21 cellular contexts compared by ENCODE assay signal in the genomic region with DNA sequence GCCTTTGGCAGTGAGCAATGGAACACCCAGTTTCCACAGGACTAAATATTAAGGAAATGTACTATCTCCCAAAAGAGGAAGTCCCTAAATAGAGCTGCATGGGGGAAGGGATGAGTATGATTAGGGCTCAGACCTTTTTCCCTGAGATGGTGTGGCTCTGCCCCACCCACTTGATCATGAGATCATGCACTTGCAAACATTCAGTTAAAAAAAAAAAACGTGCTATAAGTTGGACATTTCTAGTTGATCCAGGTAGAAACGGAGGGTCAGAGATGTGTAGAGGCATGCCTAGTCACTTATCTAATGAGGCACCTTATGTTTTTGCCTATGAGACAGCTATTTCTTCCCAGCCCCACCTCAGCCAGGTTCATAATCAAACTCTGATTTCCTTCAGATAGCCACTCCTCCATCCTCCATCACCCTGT. TPM values are rescaled to one million over a fixed set of nuclear protein-coding genes. Genes with fewer than 3 reads are reported as not detected.
DNase-seq lines count a peak whose midpoint lies in the region; ATAC-seq, FAIRE-seq and TF ChIP-seq lines count a peak whose summit lies in the region.
"Had no signal": no experiment of that assay in that cellular context is flagged by ENCODE, and none has a peak within 500 bp of the region (broad histone marks: within the 10 kb centered on the region; RNA-seq: fewer than 3 reads in every experiment).

No MANE protein-coding gene starts in this region.

- H3K4me1 Mint-ChIP-seq in MCF 10A (ENCODE audit: insufficient read depth, unreplicated experiment) = no peaks in the 10 kb centered on the region
- H3K4me1 Mint-ChIP-seq: central memory CD8-positive, alpha-beta T cell; stimulated activated memory B cell treated with anti-CD40 and anti-IgM and Interleukin-4, amounts not matched to agents 10 μg/mL and 1 μg/mL and 100 μg/mL, for 72 hours had no signal

- in situ Hi-C loops in mammary epithelial cell (cut with MboI; ENCODE audit: low sequenced_read_pairs in 2 of 2) = no loop called here
- in situ Hi-C loops in K562 (cut with MboI) = no loop called here

- peak overlapping the region; percentile 66 for H2AFZ ChIP-seq in mammary epithelial cell (ENCODE audit: low read depth, low read length)
- peak overlapping the region; percentile 75; the same call in 1 of the 2 replicates for H2AFZ ChIP-seq in OCI-LY7 (ENCODE audit: low read length)
- peak overlapping the region; percentile 80 for H2AFZ ChIP-seq in K562 (ENCODE audit: low read depth, low read length)
- no peak overlapping the region for H2AFZ ChIP-seq in trophoblast cell (ENCODE audit: insufficient read depth, low read length, poor library complexity)
- H2AFZ ChIP-seq: parathyroid adenoma had no signal

- ATAC-seq in K562 = peak; percentile 87
- ATAC-seq: effector memory CD8-positive, alpha-beta T cell; Panc1; stimulated activated memory B cell treated with anti-CD40 and anti-IgM and Interleukin-4, amounts not matched to agents 10 μg/mL and 1 μg/mL and 100 μg/mL, for 72 hours; T-cell had no signal

- POLR2A ChIA-PET in MCF 10A (lab: Yijun Ruan, JAX) = interaction anchor here (0.6 to 2.1 kb wide), 4 partner anchors 22 to 765 kb away, joined by 3 to 7 read pairs (median 4); partner anchors contain the start of gene SSR3
- POLR2A ChIA-PET in OCI-LY7 (lab: Charles Lee) = interaction anchor here (1.0 to 3.5 kb wide), 2 partner anchors 20 to 24 kb away, joined by 5 to 13 read pairs; partner anchors contain the start of gene SSR3
- POLR2A ChIA-PET in K562 (lab: Yijun Ruan, JAX) = interaction anchor here (0.5 to 1.4 kb wide), 7 partner anchors 10 to 42 kb away, joined by 3 to 12 read pairs (median 3); partner anchors contain the start of gene SSR3

- H2AK5ac ChIP-seq in trophoblast cell (ENCODE audit: low read length) = no peak overlapping the region

- no peaks in the 10 kb centered on the region for H3K9me3 ChIP-seq in mammary epithelial cell (replicated peaks; ENCODE audit: insufficient read depth, low read length)
- H3K9me3 ChIP-seq in OCI-LY7 (ENCODE audit: low read length) = no peaks in the 10 kb centered on the region
- H3K9me3 ChIP-seq in K562 (replicated peaks; ENCODE audit: control insufficient read depth, insufficient read depth, low read depth, low read length) = no peaks in the 10 kb centered on the region
- no peaks in the 10 kb centered on the region for H3K9me3 ChIP-seq in trophoblast cell (ENCODE audit: insufficient read depth, low read depth, low read length)
- H3K9me3 ChIP-seq: spleen, tibial nerve had no signal

- H2BK5ac ChIP-seq in trophoblast cell (ENCODE audit: low read depth, low read length, poor library complexity) = no peak overlapping the region

- H3K36me3 Mint-ChIP-seq in MCF 10A (ENCODE audit: insufficient read depth, unreplicated experiment) = no peaks in the 10 kb centered on the region
- H3K36me3 Mint-ChIP-seq: CD4-positive, alpha-beta memory T cell; IgD-negative memory B cell; stimulated activated memory B cell treated with anti-CD40 and anti-IgM and Interleukin-4, amounts not matched to agents 10 μg/mL and 1 μg/mL and 100 μg/mL, for 72 hours; T-cell had no signal

- H3K36me3 ChIP-seq in mammary epithelial cell (ENCODE audit: insufficient read depth, low read length) (no peaks in the 10 kb centered on the region), OCI-LY7 (ENCODE audit: insufficient read depth, low read length) (no peaks in the 10 kb centered on the region), K562 (ENCODE audit: control insufficient read depth, insufficient read depth, low read length) (no peaks in the 10 kb centered on the region; the same call in 2 of the 3 replicates), trophoblast cell (ENCODE audit: control insufficient read depth in 1 of 2, insufficient read depth in 2 of 2, low read length in 2 of 2) (no peaks in the 10 kb centered on the region)
- H3K36me3 ChIP-seq: spleen, tibial nerve had no signal

- dilution Hi-C loops in mammary epithelial cell (cut with HindIII; ENCODE audit: low sequenced_read_pairs) = no loop called here

- intact Hi-C loops in mammary epithelial cell (cut with micrococcal nuclease) (loop anchor here (2.0 kb wide), 1 partner anchor 25 kb away; the partner anchor contains the start of gene SSR3), MCF 10A (cut with micrococcal nuclease) (no loop called here), OCI-LY7 (cut with micrococcal nuclease; ENCODE audit: unreplicated experiment) (no loop called here), K562 (cut with micrococcal nuclease) (loop anchor here (1.0 to 2.0 kb wide), 2 partner anchors 25 to 26 kb away; partner anchors contain the start of gene SSR3)

- 64% methylated on average over 2 of the region's 2 CpGs for WGBS in mammary epithelial cell (ENCODE audit: low coverage, missing lambda C conversion rate)
- 0% methylated on average over 2 of the region's 2 CpGs for WGBS in K562 (ENCODE audit: insufficient coverage, low coverage, missing lambda C conversion rate)
- no CpG with 5 or more reads among the region's 2 CpGs for WGBS in trophoblast cell (ENCODE audit: extremely low coverage, insufficient coverage, insufficient read length)

- no peaks in the 10 kb centered on the region for H3K9me3 Mint-ChIP-seq in MCF 10A (ENCODE audit: unreplicated experiment)
- H3K9me3 Mint-ChIP-seq: CD4-positive, alpha-beta memory T cell; central memory CD8-positive, alpha-beta T cell; effector memory CD8-positive, alpha-beta T cell; IgD-negative memory B cell; stimulated activated memory B cell treated with anti-CD40 and anti-IgM and Interleukin-4, amounts not matched to agents 10 μg/mL and 1 μg/mL and 100 μg/mL, for 72 hours; T-cell had no signal

- no peak overlapping the region for H3K9ac ChIP-seq in mammary epithelial cell (ENCODE audit: insufficient read depth, low read length)
- peak overlapping the region in 1 of 2 experiments; percentile 66; a peak in 2 of 4 replicates for H3K9ac ChIP-seq in K562 (ENCODE audit: insufficient read depth in 1 of 2, low read depth in 2 of 2, low read length in 2 of 2)
- no peak overlapping the region for H3K9ac ChIP-seq in trophoblast cell (ENCODE audit: low read length)
- H3K9ac ChIP-seq: parathyroid adenoma had no signal

- TF ChIP-seq CTCF in mammary epithelial cell (conservative IDR thresholded peaks at IDR 0.05 in 1 of 2, IDR thresholded peaks at IDR 0.05 in 1 of 2; ENCODE audit: extremely low read depth in 1 of 2, insufficient read depth in 1 of 2, low read depth in 1 of 2, low read length in 2 of 2) = no peak
- TF ChIP-seq CTCF in MCF 10A (IDR thresholded peaks at IDR 0.05; ENCODE audit: unreplicated experiment) = no peak
- TF ChIP-seq CTCF in OCI-LY7 (conservative IDR thresholded peaks at IDR 0.05; ENCODE audit: low read length) = no peak
- no peak for TF ChIP-seq CTCF in K562 (IDR thresholded peaks at IDR 0.05 in 2 of 3, conservative IDR thresholded peaks at IDR 0.05 in 1 of 3; ENCODE audit: insufficient read depth in 2 of 3, low read depth in 1 of 3, low read length in 3 of 3)

- no peak overlapping the region for H3K14ac ChIP-seq in trophoblast cell (ENCODE audit: low read length)

- no peak overlapping the region for H3K4ac ChIP-seq in trophoblast cell (ENCODE audit: low read depth, low read length)

- no peak overlapping the region for H2BK12ac ChIP-seq in trophoblast cell (ENCODE audit: low read length)

- H3K18ac ChIP-seq in trophoblast cell (ENCODE audit: low read length) = no peak overlapping the region

- BruUV-seq in mammary epithelial cell (replicated peaks; lab: Mats Ljungman, UMichigan) (no TSS peak), MCF 10A (replicated peaks; lab: Mats Ljungman, UMichigan) (no TSS peak), OCI-LY7 (replicated peaks; lab: Mats Ljungman, UMichigan) (no TSS peak), K562 (replicated peaks; lab: Mats Ljungman, UMichigan) (no TSS peak)

- no peak overlapping the region for H3K27ac ChIP-seq in mammary epithelial cell (ENCODE audit: insufficient read depth, low read depth, low read length)
- H3K27ac ChIP-seq in OCI-LY7 (ENCODE audit: low read depth, low read length, poor library complexity, severe bottlenecking) = no peak overlapping the region
- peak overlapping the region; percentile 74 for H3K27ac ChIP-seq in K562 (ENCODE audit: extremely low read depth, low read depth, low read length)
- no peak overlapping the region for H3K27ac ChIP-seq in trophoblast cell (ENCODE audit: low read depth, low read length)
- H3K27ac ChIP-seq: 22Rv1, parathyroid adenoma, tibial nerve had no signal

- no peak overlapping the region for H3K23ac ChIP-seq in trophoblast cell (ENCODE audit: low read length)

- DNase-seq in mammary epithelial cell (peak; percentile 43), MCF 10A (ENCODE audit: unreplicated experiment) (no peak), OCI-LY7 (ENCODE audit: low spot score) (no peak), K562 (ENCODE audit: extremely low read depth in 1 of 4, low spot score in 3 of 4) (peak; percentile 24 to 86 (median 52)), pons (ENCODE audit: low spot score) (peak; percentile 66), DMS114 treated with DMSO at 0.1 percent for 48 hours (lab: John Stamatoyannopoulos, UW; ENCODE audit: unreplicated experiment) (no peak), trophoblast cell (no peak), NCI-H2171 (lab: John Stamatoyannopoulos, UW) (no peak)
- DNase-seq: amniotic stem cell; CD4-positive, alpha-beta memory T cell; effector memory CD8-positive, alpha-beta T cell; NCI-H446 treated with DMSO at 0.1 percent for 48 hours; spleen; T-cell had no signal

- no peak overlapping the region for H3K4me3 ChIP-seq in mammary epithelial cell (replicated peaks in 1 of 3; ENCODE audit: insufficient read depth in 1 of 3, low read depth in 2 of 3, low read length in 3 of 3)
- no peak overlapping the region for H3K4me3 ChIP-seq in OCI-LY7 (ENCODE audit: low read depth, low read length, poor library complexity, severe bottlenecking)
- no peak overlapping the region; the same call in 1 of the 2 replicates for H3K4me3 ChIP-seq in K562
- no peak overlapping the region for H3K4me3 ChIP-seq in trophoblast cell (ENCODE audit: low read depth, low read length)
- H3K4me3 ChIP-seq: spleen, tibial nerve had no signal

- H4K12ac ChIP-seq in trophoblast cell (ENCODE audit: low read depth, low read length) = no peak overlapping the region

- H4K91ac ChIP-seq in trophoblast cell (ENCODE audit: low read depth, low read length) = no peak overlapping the region

- peaks cover 2% of the 10 kb centered on the region for H3K27me3 Mint-ChIP-seq in MCF 10A (ENCODE audit: insufficient read depth, unreplicated experiment)

- H3K9me2 ChIP-seq in OCI-LY7 (ENCODE audit: insufficient read depth, low read length) = no peaks in the 10 kb centered on the region

- H4K20me1 ChIP-seq in mammary epithelial cell (ENCODE audit: insufficient read depth, low read length) (no peaks in the 10 kb centered on the region), OCI-LY7 (ENCODE audit: insufficient read depth, low read length) (no peaks in the 10 kb centered on the region), K562 (replicated peaks; ENCODE audit: control insufficient read depth, insufficient read depth, low read length) (no peaks in the 10 kb centered on the region)

- CTCF ChIA-PET in mammary epithelial cell (lab: Charles Lee; ENCODE audit: low non-redundant PET) = interaction anchor here (0.7 kb wide), 1 partner anchor 51 kb away, joined by 14 read pairs; no protein-coding TSS in a partner anchor
- CTCF ChIA-PET in MCF 10A (lab: Yijun Ruan, JAX) = interaction anchor here (0.7 to 1.0 kb wide), 2 partner anchors 15 to 124 kb away, joined by 3 read pairs; no protein-coding TSS in a partner anchor
- CTCF ChIA-PET in OCI-LY7 (lab: Charles Lee; ENCODE audit: unreplicated experiment) = no interaction called here
- CTCF ChIA-PET in K562 (lab: Yijun Ruan, JAX; ENCODE audit: low intra/inter-chr PET ratio) = interaction anchor here (0.6 to 0.7 kb wide), 2 partner anchors 10 to 558 kb away, joined by 4 read pairs; no protein-coding TSS in a partner anchor

- H3K4me1 ChIP-seq in mammary epithelial cell (ENCODE audit: insufficient read depth, low read length) = peaks cover 8% of the 10 kb centered on the region
- peaks cover 3% of the 10 kb centered on the region for H3K4me1 ChIP-seq in OCI-LY7 (ENCODE audit: insufficient read depth, low read length, poor library complexity, severe bottlenecking)
- H3K4me1 ChIP-seq in K562 (replicated peaks in 1 of 2; ENCODE audit: control insufficient read depth in 2 of 2, insufficient read depth in 2 of 2, low read length in 2 of 2) = peaks cover 3 to 38% of the 10 kb centered on the region in 2 experiments; a peak in 4 of 5 replicates
- no peaks in the 10 kb centered on the region for H3K4me1 ChIP-seq in trophoblast cell (ENCODE audit: control insufficient read depth in 1 of 2, insufficient read depth in 2 of 2, low read length in 2 of 2)
- H3K4me1 ChIP-seq: parathyroid adenoma had no signal

- H3K9me1 ChIP-seq in K562 (ENCODE audit: control insufficient read depth, insufficient read depth, low read length) = no peaks in the 10 kb centered on the region

- H4K8ac ChIP-seq in trophoblast cell (ENCODE audit: low read depth, low read length) = no peak overlapping the region

- no peak; a peak in 1 of 4 replicates for TF ChIP-seq RAD21 in K562 (CRISPR knock-in tag; conservative IDR thresholded peaks at IDR 0.05 in 1 of 2, IDR thresholded peaks at IDR 0.05 in 1 of 2)

- TF ChIP-seq EP300 in K562 (IDR thresholded peaks at IDR 0.05; ENCODE audit: low read length) = peak; percentile 79

- H3K4me2 ChIP-seq in mammary epithelial cell (ENCODE audit: insufficient read depth, low read depth, low read length) (no peak overlapping the region), OCI-LY7 (ENCODE audit: low read length) (no peak overlapping the region), K562 (ENCODE audit: insufficient read depth, low read length) (peak overlapping the region; percentile 52), trophoblast cell (ENCODE audit: low read length) (no peak overlapping the region)

- H3K27ac Mint-ChIP-seq in MCF 10A (ENCODE audit: low read depth, unreplicated experiment) = no peak overlapping the region
- H3K27ac Mint-ChIP-seq: CD4-positive, alpha-beta memory T cell; effector memory CD8-positive, alpha-beta T cell; IgD-negative memory B cell; stimulated activated memory B cell treated with anti-CD40 and anti-IgM and Interleukin-4, amounts not matched to agents 10 μg/mL and 1 μg/mL and 100 μg/mL, for 72 hours; T-cell had no signal

- FAIRE-seq in K562 (lab: Jason Lieb, UNC) = peak; percentile 70

- no peaks in the 10 kb centered on the region for H3K79me1 ChIP-seq in trophoblast cell (ENCODE audit: low read length)

- H2BK120ac ChIP-seq in trophoblast cell (ENCODE audit: insufficient read depth, low read length, poor library complexity) = no peak overlapping the region

- no peaks in the 10 kb centered on the region for H3K27me3 ChIP-seq in mammary epithelial cell (ENCODE audit: insufficient read depth, low read length)
- H3K27me3 ChIP-seq in K562 (ENCODE audit: control insufficient read depth in 2 of 2, insufficient read depth in 2 of 2, low read length in 2 of 2) = no peaks in the 10 kb centered on the region
- no peaks in the 10 kb centered on the region for H3K27me3 ChIP-seq in trophoblast cell (ENCODE audit: insufficient read depth, low read length)
- H3K27me3 ChIP-seq: spleen, tibial nerve had no signal

- no peak for TF ChIP-seq POLR2A in K562 (conservative IDR thresholded peaks at IDR 0.05)

- no peak overlapping the region for H3K4me3 Mint-ChIP-seq in MCF 10A (ENCODE audit: unreplicated experiment)
- H3K4me3 Mint-ChIP-seq: CD4-positive, alpha-beta memory T cell; central memory CD8-positive, alpha-beta T cell; effector memory CD8-positive, alpha-beta T cell; IgD-negative memory B cell; stimulated activated memory B cell treated with anti-CD40 and anti-IgM and Interleukin-4, amounts not matched to agents 10 μg/mL and 1 μg/mL and 100 μg/mL, for 72 hours; T-cell had no signal

- no peaks in the 10 kb centered on the region for H3K79me2 ChIP-seq in mammary epithelial cell (ENCODE audit: insufficient read depth, low read length)
- no peaks in the 10 kb centered on the region for H3K79me2 ChIP-seq in OCI-LY7 (ENCODE audit: insufficient read depth, low read depth, low read length)
- no peaks in the 10 kb centered on the region for H3K79me2 ChIP-seq in K562 (ENCODE audit: control insufficient read depth, insufficient read depth, low read length)
- no peaks in the 10 kb centered on the region for H3K79me2 ChIP-seq in trophoblast cell (ENCODE audit: control insufficient read depth, insufficient read depth, low read length, poor library complexity)
- H3K79me2 ChIP-seq: parathyroid adenoma had no signal

RNA-seq across cellular contexts. Expression of gene SSR3, which starts 24.5 kb away (rescaled TPM):
- total RNA-seq in mammary epithelial cell = 100 to 1,000 TPM; 375 to 388 TPM
- polyA plus RNA-seq in mammary epithelial cell = 339 TPM
- polyA minus RNA-seq in mammary epithelial cell = 575 TPM
- 447 and 568 TPM in 2 replicates for total RNA-seq in MCF 10A (2022)
- 61.2 and 63.3 TPM in 2 replicates for total RNA-seq in OCI-LY7 (2014; rRNA removed; shearing (Covaris generic))
- total RNA-seq in OCI-LY7 (2022) = 145 and 158 TPM in 2 replicates
- 161 and 194 TPM in 2 replicates for total RNA-seq in K562 (2011; cell fraction: chromatin; rRNA removed; ENCODE audit: low replicate concordance)
- total RNA-seq in K562 (2011; cell fraction: nucleolus; rRNA removed) = 173 and 183 TPM in 2 replicates
- 226 and 257 TPM in 2 replicates for total RNA-seq in K562 (2011; cell fraction: nucleoplasm; rRNA removed)
- 104 and 139 TPM in 2 replicates for total RNA-seq in K562 (2014; rRNA removed)
- total RNA-seq in K562 (2014; rRNA removed; fragmentation: Illumina TruSeq; extraction: Trizol) = 330 and 368 TPM in 2 replicates
- total RNA-seq in K562 (2015; rRNA removed; fragmentation: Illumina TruSeq; extraction: Trizol) = 206 and 248 TPM in 2 replicates
- total RNA-seq in K562 (2021) = 243 and 257 TPM in 2 replicates
- 354 and 388 TPM in 2 replicates for polyA plus RNA-seq in K562 (2011; rRNA removed)
- 155 and 228 TPM in 2 replicates for polyA plus RNA-seq in K562 (2011; cell fraction: cytosol; rRNA removed)
- polyA plus RNA-seq in K562 (2011; cell fraction: nucleus; rRNA removed) = 70.9 and 103 TPM in 2 replicates
- 284 and 396 TPM in 2 replicates for polyA plus RNA-seq in K562 (2012)
- 246 and 307 TPM in 2 replicates for polyA plus RNA-seq in K562 (2014; fragmentation: Illumina TruSeq; extraction: Trizol)
- polyA plus RNA-seq in K562 (2014; fragmentation: Nextera tagmentation; extraction: Ambion mirVana) = 100 to 1,000 TPM; 423 to 464 TPM
- polyA plus RNA-seq in K562 (2014; rRNA removed) = 154 and 214 TPM in 2 replicates
- polyA minus RNA-seq in K562 (2011; rRNA and poly(A)+ RNA removed) = 571 and 620 TPM in 2 replicates
- 141 and 146 TPM in 2 replicates for polyA minus RNA-seq in K562 (2011; cell fraction: cytosol; rRNA and poly(A)+ RNA removed)
- 74.0 and 143 TPM in 2 replicates for polyA minus RNA-seq in K562 (2011; cell fraction: nucleus; rRNA and poly(A)+ RNA removed)
- 329 and 336 TPM in 2 replicates for polyA plus RNA-seq in trophoblast cell (2013)

Comparison
In these comparisons a context has a peak if more than half of its experiments do, and no peak if none do; other contexts are left out.
1. DNase-seq: peak in mammary epithelial cell (single experiment), K562 (4 of 4) and pons (single experiment); none in MCF 10A (single experiment), OCI-LY7 (single experiment), DMS114 treated with DMSO at 0.1 percent for 48 hours (single experiment), trophoblast cell (0 of 2) and NCI-H2171 (single experiment).
2. intact Hi-C loops: an anchor here in mammary epithelial cell (2.0 kb wide) and K562 (1.0 to 2.0 kb wide); none called in MCF 10A and OCI-LY7.